Comparison of ENCODE assay signal across 29 cellular contexts in genomic region chr19:391726-392374, GRCh38. TPM values are rescaled to one million over a fixed set of nuclear protein-coding genes. Genes with fewer than 3 reads are reported as not detected.
DNase-seq lines count a peak whose midpoint lies in the region; ATAC-seq and TF ChIP-seq lines count a peak whose summit lies in the region.
"Had no signal": no experiment of that assay in that cellular context is flagged by ENCODE, and none has a peak within 500 bp of the region (broad histone marks: within the 10 kb centered on the region; RNA-seq: fewer than 3 reads in every experiment).

No MANE protein-coding gene starts in this region.

- H2AFZ ChIP-seq in osteoblast (ENCODE audit: low read length): no peak overlapping the region
- H2AFZ ChIP-seq: GM23248 had no signal

- POLR2A ChIA-PET in activated CD4-positive, alpha-beta T cell treated with anti-CD3 and anti-CD28 coated beads, Interleukin-2, amount 10 ng/mL, durations not matched to agents 7 days and 5 days (lab: Charles Lee): no interaction called here
- POLR2A ChIA-PET in activated CD4-positive, alpha-beta T cell treated with anti-CD3 and anti-CD28 coated beads for 36 hours (lab: Charles Lee): no interaction called here

- H3K4me1 ChIP-seq in osteoblast (ENCODE audit: insufficient read depth, low read length): no peaks in the 10 kb centered on the region
- H3K4me1 ChIP-seq: SJSA1 had no signal

- H3K36me3 ChIP-seq in osteoblast (ENCODE audit: insufficient read depth, low read length): no peaks in the 10 kb centered on the region
- H3K36me3 ChIP-seq: SJSA1 had no signal

- no peak for ATAC-seq in activated CD4-positive, alpha-beta T cell treated with anti-CD3 and anti-CD28 coated beads for 36 hours
- ATAC-seq in left cardiac atrium (no peak), Right ventricle myocardium superior (ENCODE audit: poor library complexity) (no peak)
- ATAC-seq: GM12878, PC-3 had no signal

- no peak for TF ChIP-seq CTCF in osteoblast (IDR thresholded peaks at IDR 0.05; ENCODE audit: extremely low read depth, low read depth, low read length)

- H3K4me3 Mint-ChIP-seq in activated CD4-positive, alpha-beta T cell treated with anti-CD3 and anti-CD28 coated beads, Interleukin-2, amount 10 ng/mL, durations not matched to agents 7 days and 5 days: no peak overlapping the region
- H3K4me3 Mint-ChIP-seq in activated CD4-positive, alpha-beta T cell treated with anti-CD3 and anti-CD28 coated beads for 36 hours: no peak overlapping the region
- H3K4me3 Mint-ChIP-seq: B cell; CD8-positive, alpha-beta memory T cell; IgD-negative memory B cell had no signal

- no peak overlapping the region for H3K27ac ChIP-seq in osteoblast (ENCODE audit: low read depth, low read length)
- H3K27ac ChIP-seq: 22Rv1, C4-2B, GM23248, HL-60, SJSA1 had no signal

- H3K27me3 Mint-ChIP-seq in activated CD4-positive, alpha-beta T cell treated with anti-CD3 and anti-CD28 coated beads, Interleukin-2, amount 10 ng/mL, durations not matched to agents 7 days and 5 days: peaks cover 4% of the 10 kb centered on the region
- peaks cover 5% of the 10 kb centered on the region for H3K27me3 Mint-ChIP-seq in activated CD4-positive, alpha-beta T cell treated with anti-CD3 and anti-CD28 coated beads for 36 hours

- peaks cover 19% of the 10 kb centered on the region for H3K9me3 Mint-ChIP-seq in activated CD4-positive, alpha-beta T cell treated with anti-CD3 and anti-CD28 coated beads, Interleukin-2, amount 10 ng/mL, durations not matched to agents 7 days and 5 days
- peaks cover 13% of the 10 kb centered on the region for H3K9me3 Mint-ChIP-seq in activated CD4-positive, alpha-beta T cell treated with anti-CD3 and anti-CD28 coated beads for 36 hours (ENCODE audit: low read depth)

- peaks cover 6% of the 10 kb centered on the region for H3K27me3 ChIP-seq in osteoblast (ENCODE audit: insufficient read depth, low read length)
- H3K27me3 ChIP-seq: SJSA1 had no signal

- H3K4me1 Mint-ChIP-seq in activated CD4-positive, alpha-beta T cell treated with anti-CD3 and anti-CD28 coated beads, Interleukin-2, amount 10 ng/mL, durations not matched to agents 7 days and 5 days: peaks cover 2% of the 10 kb centered on the region
- H3K4me1 Mint-ChIP-seq in activated CD4-positive, alpha-beta T cell treated with anti-CD3 and anti-CD28 coated beads for 36 hours: no peaks in the 10 kb centered on the region
- H3K4me1 Mint-ChIP-seq: B cell, IgD-negative memory B cell had no signal

- H4K20me1 ChIP-seq in osteoblast (ENCODE audit: insufficient read depth, low read length): no peaks in the 10 kb centered on the region

- intact Hi-C loops in activated CD4-positive, alpha-beta T cell treated with anti-CD3 and anti-CD28 coated beads for 36 hours (cut with DNase I, micrococcal nuclease): loop anchor here in 1 of 2 experiments (1.0 kb wide), 1 partner anchor 88 kb away; no protein-coding TSS in a partner anchor
- intact Hi-C loops in left cardiac atrium (cut with DNase I) (no loop called here), Right ventricle myocardium superior (cut with DNase I) (no loop called here)

- peaks cover 10% of the 10 kb centered on the region for H3K36me3 Mint-ChIP-seq in activated CD4-positive, alpha-beta T cell treated with anti-CD3 and anti-CD28 coated beads, Interleukin-2, amount 10 ng/mL, durations not matched to agents 7 days and 5 days (ENCODE audit: low read depth)
- no peaks in the 10 kb centered on the region for H3K36me3 Mint-ChIP-seq in activated CD4-positive, alpha-beta T cell treated with anti-CD3 and anti-CD28 coated beads for 36 hours (ENCODE audit: low read depth)
- H3K36me3 Mint-ChIP-seq: CD8-positive, alpha-beta memory T cell; IgD-negative memory B cell had no signal

- H3K4me3 ChIP-seq in osteoblast (ENCODE audit: insufficient read depth, low read length): no peak overlapping the region
- H3K4me3 ChIP-seq: GM12878, GM23248, SJSA1 had no signal

- H3K79me2 ChIP-seq in osteoblast (ENCODE audit: insufficient read depth, low read length): no peaks in the 10 kb centered on the region

- peak overlapping the region; percentile 33 for H3K27ac Mint-ChIP-seq in activated CD4-positive, alpha-beta T cell treated with anti-CD3 and anti-CD28 coated beads, Interleukin-2, amount 10 ng/mL, durations not matched to agents 7 days and 5 days
- no peak overlapping the region for H3K27ac Mint-ChIP-seq in activated CD4-positive, alpha-beta T cell treated with anti-CD3 and anti-CD28 coated beads for 36 hours
- H3K27ac Mint-ChIP-seq: B cell had no signal

- H3K9me3 ChIP-seq in osteoblast (ENCODE audit: low read depth, low read length): no peaks in the 10 kb centered on the region

- CTCF ChIA-PET in activated CD4-positive, alpha-beta T cell treated with anti-CD3 and anti-CD28 coated beads, Interleukin-2, amount 10 ng/mL, durations not matched to agents 7 days and 5 days (lab: Charles Lee): no interaction called here
- CTCF ChIA-PET in activated CD4-positive, alpha-beta T cell treated with anti-CD3 and anti-CD28 coated beads for 36 hours (lab: Charles Lee): no interaction called here

- DNase-seq in activated CD4-positive, alpha-beta T cell treated with anti-CD3 and anti-CD28 coated beads, Interleukin-2, amount 10 ng/mL, durations not matched to agents 7 days and 5 days: no peak
- DNase-seq in activated CD4-positive, alpha-beta T cell treated with anti-CD3 and anti-CD28 coated beads for 36 hours: no peak
- DNase-seq in left cardiac atrium (peak; percentile 2), Right ventricle myocardium superior (no peak), osteoblast (ENCODE audit: insufficient read length, low spot score, missing footprints) (peak; percentile 31), HK-2 (ENCODE audit: unreplicated experiment) (no peak), NCI-H345 treated with DMSO at 0.1 percent for 48 hours (lab: John Stamatoyannopoulos, UW; ENCODE audit: unreplicated experiment) (no peak), NCI-H2171 (lab: John Stamatoyannopoulos, UW) (no peak)
- DNase-seq: DMS 273 treated with DMSO at 0.1 percent for 48 hours, DMS79, EL, GDM1, GM23248, H7, NCI-H1048, NCI-H1694 treated with DMSO at 0.1 percent for 48 hours, NCI-H2081, NCI-H226, NCI-H524 treated with DMSO at 0.1 percent for 48 hours, NCI-H82, PC-3 had no signal

- H3K4me2 ChIP-seq in osteoblast (ENCODE audit: insufficient read depth, low read length): no peak overlapping the region

RNA-seq across cellular contexts. Expression of gene C2CD4C, which starts 17.1 kb away (rescaled TPM):
- total RNA-seq in activated CD4-positive, alpha-beta T cell treated with anti-CD3 and anti-CD28 coated beads, Interleukin-2, amount 10 ng/mL, durations not matched to agents 7 days and 5 days: not detected
- under 1 TPM; 0.09 to 0.11 TPM for total RNA-seq in activated CD4-positive, alpha-beta T cell treated with anti-CD3 and anti-CD28 coated beads for 36 hours
- total RNA-seq in left cardiac atrium (under 1 TPM; 0.76 to 0.88 TPM), Right ventricle myocardium superior (1.7 TPM), osteoblast (not detected in 2 replicates)
- total RNA-seq: B cell; CD8-positive, alpha-beta memory T cell; GM12878 had no signal

RNA-seq across cellular contexts. Expression of gene MIER2, which starts 47.3 kb away (rescaled TPM):
- 10 to 100 TPM; 20.7 to 22.0 TPM for total RNA-seq in activated CD4-positive, alpha-beta T cell treated with anti-CD3 and anti-CD28 coated beads, Interleukin-2, amount 10 ng/mL, durations not matched to agents 7 days and 5 days
- total RNA-seq in activated CD4-positive, alpha-beta T cell treated with anti-CD3 and anti-CD28 coated beads for 36 hours: 10 to 100 TPM; 21.2 to 24.6 TPM
- total RNA-seq in left cardiac atrium: 10 to 100 TPM; 18.2 to 25.0 TPM
- total RNA-seq in Right ventricle myocardium superior: 18.3 TPM
- total RNA-seq in osteoblast: 10.9 and 14.8 TPM in 2 replicates
- total RNA-seq: PC-3 had no signal

Comparison
In these comparisons a context has a peak if more than half of its experiments do, and no peak if none do; other contexts are left out.
1. DNase-seq: peak in left cardiac atrium (single experiment) and osteoblast (single experiment); none in activated CD4-positive, alpha-beta T cell treated with anti-CD3 and anti-CD28 coated beads, Interleukin-2, amount 10 ng/mL, durations not matched to agents 7 days and 5 days (single experiment), activated CD4-positive, alpha-beta T cell treated with anti-CD3 and anti-CD28 coated beads for 36 hours (single experiment), Right ventricle myocardium superior (single experiment), HK-2 (single experiment), NCI-H345 treated with DMSO at 0.1 percent for 48 hours (single experiment) and NCI-H2171 (single experiment).